Comparison of ENCODE assay signal across 1 cellular context in genomic region chr1:117009132-117009531, GRCh38.
TF ChIP-seq lines count a peak whose summit lies in the region.

No MANE protein-coding gene starts in this region.

TF ChIP-seq in WTC11, 78 proteins besides CTCF, POLR2A, EP300 and RAD21 (continued from another document):
- no peak for TF ChIP-seq ATF6 (CRISPR knock-in tag; IDR thresholded peaks at IDR 0.05)
- no peak for TF ChIP-seq HMGXB4 (CRISPR knock-in tag; IDR thresholded peaks at IDR 0.05)
- no peak for TF ChIP-seq OVOL2 (CRISPR knock-in tag; IDR thresholded peaks at IDR 0.05; ENCODE audit: borderline replicate concordance)
- no peak for TF ChIP-seq IRF1 (CRISPR knock-in tag; IDR thresholded peaks at IDR 0.05)
- TF ChIP-seq, protein P1, sequence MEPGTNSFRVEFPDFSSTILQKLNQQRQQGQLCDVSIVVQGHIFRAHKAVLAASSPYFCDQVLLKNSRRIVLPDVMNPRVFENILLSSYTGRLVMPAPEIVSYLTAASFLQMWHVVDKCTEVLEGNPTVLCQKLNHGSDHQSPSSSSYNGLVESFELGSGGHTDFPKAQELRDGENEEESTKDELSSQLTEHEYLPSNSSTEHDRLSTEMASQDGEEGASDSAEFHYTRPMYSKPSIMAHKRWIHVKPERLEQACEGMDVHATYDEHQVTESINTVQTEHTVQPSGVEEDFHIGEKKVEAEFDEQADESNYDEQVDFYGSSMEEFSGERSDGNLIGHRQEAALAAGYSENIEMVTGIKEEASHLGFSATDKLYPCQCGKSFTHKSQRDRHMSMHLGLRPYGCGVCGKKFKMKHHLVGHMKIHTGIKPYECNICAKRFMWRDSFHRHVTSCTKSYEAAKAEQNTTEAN (CRISPR knock-in tag; IDR thresholded peaks at IDR 0.05) = no peak
TF ChIP-seq in WTC11: peak in this region for 0.
